In the genomic region with DNA sequence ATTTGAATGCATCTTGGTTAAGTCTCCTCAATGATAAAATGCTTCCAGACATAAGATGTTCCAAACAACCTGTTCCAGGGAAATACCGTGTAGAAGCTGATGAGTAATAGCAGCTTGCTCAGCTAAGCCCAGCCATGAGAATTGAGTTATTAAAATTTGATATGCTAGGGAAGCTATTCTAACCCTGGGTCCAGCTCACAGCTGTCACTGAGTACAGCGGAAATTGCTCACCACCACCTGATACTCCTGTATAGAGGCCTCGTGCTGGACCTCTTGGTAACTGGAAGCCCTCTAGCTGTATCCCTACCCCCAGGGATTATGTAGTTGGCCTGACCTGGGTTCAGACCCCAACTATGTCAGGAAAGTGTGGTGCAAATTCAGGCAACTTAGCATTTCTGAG, we compare ENCODE assay signal across 19 cellular contexts.
"Had no signal": no experiment of that assay in that cellular context is flagged by ENCODE, and none has a peak within 500 bp of the region (broad histone marks: within the 10 kb centered on the region; RNA-seq: fewer than 3 reads in every experiment).

No MANE protein-coding gene starts in this region.

- H3K4me1 ChIP-seq: body of pancreas, right lobe of liver, stomach, suprapubic skin, tibial nerve had no signal

- H3K36me3 ChIP-seq: right lobe of liver, stomach, suprapubic skin, tibial nerve had no signal

- H3K27ac ChIP-seq: body of pancreas, parathyroid adenoma, right lobe of liver, stomach, suprapubic skin, tibial nerve had no signal

- H3K4me3 ChIP-seq: body of pancreas, right lobe of liver, smooth muscle cell, stomach, suprapubic skin, tibial nerve had no signal

- ATAC-seq: body of pancreas; left ventricle myocardium superior; right lobe of liver; stimulated activated memory B cell treated with anti-CD40 and anti-IgM and Interleukin-4, amounts not matched to agents 10 μg/mL and 1 μg/mL and 100 μg/mL, for 72 hours; WTC11 had no signal

- H3K9me3 ChIP-seq: body of pancreas, right lobe of liver, stomach, suprapubic skin had no signal

- H3K27me3 ChIP-seq: body of pancreas, right lobe of liver, tibial nerve had no signal

- DNase-seq: activated gamma-delta T cell treated with Interleukin-2 at 50 U/mL for 16 hours; activated T-cell treated with anti-CD3 and anti-CD28 coated beads, Interleukin-2, amount 50 U/mL, for 1 hour; anterior cingulate cortex; body of pancreas; caudate nucleus; effector CD8-positive, alpha-beta T cell; head of caudate nucleus; left ventricle myocardium superior; mammary epithelial cell; right lobe of liver; stimulated activated CD4-positive, alpha-beta T cell treated with anti-CD3 and anti-CD28 coated beads, Interleukin-15, amount 100 ng/mL, for 24 hours; stomach; T-helper 9 cell had no signal
